Comparison of ENCODE assay signal across 18 cellular contexts in the genomic region with DNA sequence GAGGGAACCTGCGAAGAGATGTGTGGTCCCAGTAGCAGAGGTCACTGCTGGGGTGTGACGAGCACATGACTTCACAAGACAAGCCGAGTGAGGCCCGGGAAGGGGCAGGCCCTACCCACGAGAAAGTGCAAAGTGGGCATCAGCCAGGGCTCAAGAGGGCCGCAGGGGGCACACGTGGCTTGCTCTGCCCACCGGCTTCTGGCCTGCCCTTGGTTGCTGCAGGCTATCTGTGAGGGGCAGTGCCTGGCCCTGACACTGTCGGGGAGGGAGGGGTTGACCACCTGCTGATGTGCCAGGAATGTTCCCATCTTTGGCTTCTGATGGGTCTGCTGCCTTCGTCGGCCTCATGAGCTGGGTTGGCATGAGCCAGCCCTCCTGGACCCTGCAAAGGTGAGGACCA. TPM values are rescaled to one million over a fixed set of nuclear protein-coding genes. Genes with fewer than 3 reads are reported as not detected.
A peak's percentile ranks its signal among the peaks of the same experiment; 100 is the strongest.
DNase-seq lines count a peak whose midpoint lies in the region; ATAC-seq, FAIRE-seq and TF ChIP-seq lines count a peak whose summit lies in the region.
"Had no signal": no experiment of that assay in that cellular context is flagged by ENCODE, and none has a peak within 500 bp of the region (broad histone marks: within the 10 kb centered on the region; RNA-seq: fewer than 3 reads in every experiment).

No MANE protein-coding gene starts in this region.

- in situ Hi-C loops in K562 (cut with MboI) = loop anchor here (5.0 to 10.0 kb wide), 2 partner anchors 314 to 642 kb away; a partner anchor contains a TSS

- H3K27ac ChIP-seq in SK-N-SH (ENCODE audit: low read depth in 2 of 2, low read length in 1 of 2) (no peak overlapping the region), K562 (ENCODE audit: extremely low read depth, low read depth, low read length) (no peak overlapping the region), neuronal stem cell (replicated peaks; ENCODE audit: low read length) (no peak overlapping the region)
- H3K27ac ChIP-seq: 22Rv1, A549, BLaER1, HL-60 had no signal

- H4K20me1 ChIP-seq in SK-N-SH (ENCODE audit: insufficient read depth) = 0 out of 2 replicates have a peak, but pooled peaks cover 11% of the 10 kb centered on the region
- H4K20me1 ChIP-seq in K562 (replicated peaks; ENCODE audit: control insufficient read depth, insufficient read depth, low read length) = peaks cover 15% of the 10 kb centered on the region

- no peak overlapping the region for H3K14ac ChIP-seq in neuronal stem cell (ENCODE audit: low read length)

- H3K4me3 ChIP-seq in SK-N-SH (ENCODE audit: low read depth in 2 of 2, low read length in 1 of 2) (no peak overlapping the region), K562 (no peak overlapping the region), neuronal stem cell (ENCODE audit: low read length in 2 of 2) (no peak overlapping the region)
- H3K4me3 ChIP-seq: A549, BLaER1, HAP-1 had no signal

- TF ChIP-seq RAD21 in SK-N-SH (IDR thresholded peaks at IDR 0.05; ENCODE audit: low read length) = no peak
- no peak for TF ChIP-seq RAD21 in K562 (CRISPR knock-in tag; conservative IDR thresholded peaks at IDR 0.05 in 1 of 2, IDR thresholded peaks at IDR 0.05 in 1 of 2)

- H3K27me3 ChIP-seq in SK-N-SH (ENCODE audit: insufficient read depth) (no peaks in the 10 kb centered on the region), K562 (ENCODE audit: control insufficient read depth in 2 of 2, insufficient read depth in 2 of 2, low read length in 2 of 2) (no peaks in the 10 kb centered on the region), neuronal stem cell (ENCODE audit: control insufficient read depth in 3 of 3, insufficient read depth in 3 of 3, low read depth in 1 of 3, low read length in 3 of 3) (peaks cover 0 to 11% (median 0%) of the 10 kb centered on the region in 3 experiments)

- no peaks in the 10 kb centered on the region for H3K9me2 ChIP-seq in SK-N-SH

- H3K18ac ChIP-seq in neuronal stem cell (ENCODE audit: low read length) = no peak overlapping the region

- POLR2A ChIA-PET in SK-N-SH (lab: Yijun Ruan, JAX) (interaction anchor here (3.0 kb wide), 1 partner anchor 11 kb away, joined by 11 read pairs; a partner anchor contains a TSS), K562 (lab: Yijun Ruan, JAX) (interaction anchor here (0.9 to 3.8 kb wide), 5 partner anchors 11 to 312 kb away, joined by 3 to 41 read pairs (median 5); a partner anchor contains a TSS)

- intact Hi-C loops in K562 (cut with micrococcal nuclease) = loop anchor here (5.0 to 10.0 kb wide), 2 partner anchors 214 to 632 kb away; no protein-coding TSS in a partner anchor

- peaks cover under 1% of the 10 kb centered on the region; the same call in 1 of the 2 replicates for H3K79me2 ChIP-seq in SK-N-SH (ENCODE audit: insufficient read depth)
- H3K79me2 ChIP-seq in K562 (ENCODE audit: control insufficient read depth, insufficient read depth, low read length) = no peaks in the 10 kb centered on the region

- H3K9me3 ChIP-seq in SK-N-SH (no peaks in the 10 kb centered on the region), K562 (replicated peaks; ENCODE audit: control insufficient read depth, insufficient read depth, low read depth, low read length) (no peaks in the 10 kb centered on the region), neuronal stem cell (replicated peaks in 1 of 2; ENCODE audit: control insufficient read depth in 2 of 2, insufficient read depth in 1 of 2, low read depth in 1 of 2, low read length in 2 of 2) (peaks cover 0 to 5% of the 10 kb centered on the region in 2 donors)
- H3K9me3 ChIP-seq: A549, BLaER1, HAP-1 had no signal

- ATAC-seq in SK-N-SH treated with all-trans-retinoic acid at 6 μM for 48 hours (peak; percentile 1; the same call in 2 of the 3 replicates), K562 (no peak), HG02763 (IDR thresholded peaks at IDR 0.05; ENCODE audit: unreplicated experiment) (no peak), GM18519 (IDR thresholded peaks at IDR 0.05; ENCODE audit: low FRiP score, unreplicated experiment) (no peak)

- H4K8ac ChIP-seq in neuronal stem cell (ENCODE audit: low read depth, low read length) = no peak overlapping the region

- CTCF ChIA-PET in SK-N-SH (lab: Yijun Ruan, JAX) = interaction anchor here (0.5 to 14.3 kb wide), 13 partner anchors 11 to 622 kb away, joined by 3 to 413 read pairs (median 16); a partner anchor contains a TSS
- CTCF ChIA-PET in K562 (lab: Yijun Ruan, JAX; ENCODE audit: low intra/inter-chr PET ratio) = no interaction called here

- H3K36me3 ChIP-seq in SK-N-SH (replicated peaks in 1 of 2; ENCODE audit: control insufficient read depth in 1 of 2, insufficient read depth in 2 of 2, low read length in 1 of 2) = peaks cover 30 to 31% of the 10 kb centered on the region in 2 experiments
- peaks cover 30% of the 10 kb centered on the region for H3K36me3 ChIP-seq in K562 (ENCODE audit: control insufficient read depth, insufficient read depth, low read length)
- H3K36me3 ChIP-seq in neuronal stem cell (replicated peaks in 1 of 2; ENCODE audit: control insufficient read depth in 2 of 2, insufficient read depth in 2 of 2, low read length in 2 of 2) = peaks cover 27 to 34% of the 10 kb centered on the region in 2 donors

- WGBS in SK-N-SH (ENCODE audit: low lambda C conversion rate) = 86% methylated on average over 11 of the region's 11 CpGs
- 62% methylated on average over 9 of the region's 11 CpGs for WGBS in K562 (ENCODE audit: insufficient coverage, low coverage, missing lambda C conversion rate)
- no CpG with 5 or more reads among the region's 11 CpGs for WGBS in neuronal stem cell (ENCODE audit: extremely low coverage in 2 of 2, insufficient read length in 2 of 2, insufficient replicate concordance in 1 of 2), 2 donors

- no peak overlapping the region for H2BK12ac ChIP-seq in neuronal stem cell (ENCODE audit: low read length)

- H3K4ac ChIP-seq in neuronal stem cell (ENCODE audit: low read length) = no peak overlapping the region

- peaks cover 46% of the 10 kb centered on the region for H3F3A ChIP-seq in SK-N-SH (replicated peaks; ENCODE audit: insufficient read depth)

- TF ChIP-seq EP300 in SK-N-SH (IDR thresholded peaks at IDR 0.05; ENCODE audit: borderline replicate concordance in 1 of 2, low read depth in 1 of 2, low read length in 1 of 2) (no peak), K562 (IDR thresholded peaks at IDR 0.05; ENCODE audit: low read length) (no peak)

- H3K9ac ChIP-seq in SK-N-SH (no peak overlapping the region), K562 (ENCODE audit: insufficient read depth in 1 of 2, low read depth in 2 of 2, low read length in 2 of 2) (0 out of 4 replicates have a peak overlapping the region, but pooled peaks of 1 of the 2 experiments have one; percentile 20), neuronal stem cell (ENCODE audit: low read depth, low read length, poor library complexity) (peak overlapping the region; percentile 53)
- H3K9ac ChIP-seq: BLaER1 had no signal

- no TSS peak for BruUV-seq in K562 (replicated peaks; lab: Mats Ljungman, UMichigan)

- TF ChIP-seq CTCF in SK-N-SH (IDR thresholded peaks at IDR 0.05) (no peak), K562 (IDR thresholded peaks at IDR 0.05 in 2 of 3, conservative IDR thresholded peaks at IDR 0.05 in 1 of 3; ENCODE audit: insufficient read depth in 2 of 3, low read depth in 1 of 3, low read length in 3 of 3) (no peak)

- H2BK15ac ChIP-seq in neuronal stem cell (ENCODE audit: low read length) = no peak overlapping the region

- H3K4me2 ChIP-seq in SK-N-SH (no peak overlapping the region), K562 (ENCODE audit: insufficient read depth, low read length) (no peak overlapping the region), neuronal stem cell (ENCODE audit: insufficient read depth, low read length, poor library complexity, severe bottlenecking) (no peak overlapping the region)
- H3K4me2 ChIP-seq: A549, BLaER1 had no signal

- no peak overlapping the region for H4K91ac ChIP-seq in neuronal stem cell (ENCODE audit: low read depth, low read length, poor library complexity)

- H2AK5ac ChIP-seq in neuronal stem cell (ENCODE audit: low read depth, low read length) = no peak overlapping the region

- FAIRE-seq in K562 (lab: Jason Lieb, UNC) = no peak
- FAIRE-seq: A549 had no signal

- H3K23ac ChIP-seq in neuronal stem cell (ENCODE audit: low read depth, low read length, poor library complexity) = no peak overlapping the region

- H3K79me1 ChIP-seq in neuronal stem cell (ENCODE audit: low read depth, low read length) = peaks cover 5% of the 10 kb centered on the region

- H3K4me1 ChIP-seq in SK-N-SH (ENCODE audit: control insufficient read depth in 1 of 2, insufficient read depth in 2 of 2, low read depth in 1 of 2, low read length in 1 of 2) (peaks cover 0 to 4% of the 10 kb centered on the region in 2 experiments; a peak in 1 of 4 replicates), K562 (replicated peaks in 1 of 2; ENCODE audit: control insufficient read depth in 2 of 2, insufficient read depth in 2 of 2, low read length in 2 of 2) (peaks cover 9 to 50% of the 10 kb centered on the region in 2 experiments), neuronal stem cell (ENCODE audit: control insufficient read depth in 2 of 2, insufficient read depth in 1 of 2, low read depth in 1 of 2, low read length in 2 of 2) (peaks cover 14 to 16% of the 10 kb centered on the region in 2 donors)
- H3K4me1 ChIP-seq: HAP-1 had no signal

- H2AFZ ChIP-seq in SK-N-SH (ENCODE audit: low read depth) (no peak overlapping the region), K562 (ENCODE audit: low read depth, low read length) (no peak overlapping the region), neuronal stem cell (ENCODE audit: low read length) (no peak overlapping the region)

- H3K9me1 ChIP-seq in K562 (ENCODE audit: control insufficient read depth, insufficient read depth, low read length) = no peaks in the 10 kb centered on the region

- DNase-seq in SK-N-SH = no peak
- DNase-seq in K562 (ENCODE audit: extremely low read depth in 1 of 4, low spot score in 3 of 4) = no peak
- DNase-seq in neuronal stem cell (ENCODE audit: low spot score) = no peak
- DNase-seq in AG08395 (ENCODE audit: low spot score) = no peak
- DNase-seq: Calu3; CD4-positive, alpha-beta memory T cell; DMS79 treated with DMSO at 0.1 percent for 48 hours; GF-D8; GOT3; KG1 had no signal

- H2BK120ac ChIP-seq in neuronal stem cell (ENCODE audit: low read depth, low read length) = no peak overlapping the region

- no peak overlapping the region for H2BK5ac ChIP-seq in neuronal stem cell (ENCODE audit: low read length)

- TF ChIP-seq POLR2A in K562 (conservative IDR thresholded peaks at IDR 0.05) = no peak

RNA-seq across cellular contexts. Expression of a gene that starts 11.4 kb away (rescaled TPM):
- 253 and 273 TPM in 2 replicates for polyA plus RNA-seq in SK-N-SH (2012; rRNA removed)
- 286 and 365 TPM in 2 replicates for polyA plus RNA-seq in SK-N-SH (2012; cell fraction: cytosol; rRNA removed)
- polyA plus RNA-seq in SK-N-SH (2012; cell fraction: nucleus; rRNA removed) = 192 and 200 TPM in 2 replicates
- 99.9 and 124 TPM in 2 replicates for total RNA-seq in K562 (2011; cell fraction: chromatin; rRNA removed; ENCODE audit: low replicate concordance)
- total RNA-seq in K562 (2011; cell fraction: nucleolus; rRNA removed) = 80.3 and 83.7 TPM in 2 replicates
- total RNA-seq in K562 (2011; cell fraction: nucleoplasm; rRNA removed) = 115 and 142 TPM in 2 replicates
- 392 and 447 TPM in 2 replicates for total RNA-seq in K562 (2014; rRNA removed)
- total RNA-seq in K562 (2014; rRNA removed; fragmentation: Illumina TruSeq; extraction: Trizol) = 525 and 551 TPM in 2 replicates
- 512 and 539 TPM in 2 replicates for total RNA-seq in K562 (2015; rRNA removed; fragmentation: Illumina TruSeq; extraction: Trizol)
- total RNA-seq in K562 (2021) = 379 and 398 TPM in 2 replicates
- polyA plus RNA-seq in K562 (2011; rRNA removed) = 368 and 563 TPM in 2 replicates
- polyA plus RNA-seq in K562 (2011; cell fraction: cytosol; rRNA removed) = 282 and 395 TPM in 2 replicates
- polyA plus RNA-seq in K562 (2011; cell fraction: nucleus; rRNA removed) = 190 and 232 TPM in 2 replicates
- 213 and 358 TPM in 2 replicates for polyA plus RNA-seq in K562 (2012)
- 473 and 553 TPM in 2 replicates for polyA plus RNA-seq in K562 (2014; fragmentation: Illumina TruSeq; extraction: Trizol)
- 100 to 1,000 TPM; 142 to 169 TPM for polyA plus RNA-seq in K562 (2014; fragmentation: Nextera tagmentation; extraction: Ambion mirVana)
- 457 and 488 TPM in 2 replicates for polyA plus RNA-seq in K562 (2014; rRNA removed)
- 600 and 763 TPM in 2 replicates for polyA minus RNA-seq in K562 (2011; rRNA and poly(A)+ RNA removed)
- polyA minus RNA-seq in K562 (2011; cell fraction: cytosol; rRNA and poly(A)+ RNA removed) = 138 and 222 TPM in 2 replicates
- polyA minus RNA-seq in K562 (2011; cell fraction: nucleus; rRNA and poly(A)+ RNA removed) = 41.1 and 78.2 TPM in 2 replicates
- polyA plus RNA-seq in neuronal stem cell (2013, experiment 1 of 2) = 196 TPM
- 192 TPM for polyA plus RNA-seq in neuronal stem cell (2013, experiment 2 of 2)
